Comparison of ENCODE assay signal across 12 cellular contexts in the genomic region with DNA sequence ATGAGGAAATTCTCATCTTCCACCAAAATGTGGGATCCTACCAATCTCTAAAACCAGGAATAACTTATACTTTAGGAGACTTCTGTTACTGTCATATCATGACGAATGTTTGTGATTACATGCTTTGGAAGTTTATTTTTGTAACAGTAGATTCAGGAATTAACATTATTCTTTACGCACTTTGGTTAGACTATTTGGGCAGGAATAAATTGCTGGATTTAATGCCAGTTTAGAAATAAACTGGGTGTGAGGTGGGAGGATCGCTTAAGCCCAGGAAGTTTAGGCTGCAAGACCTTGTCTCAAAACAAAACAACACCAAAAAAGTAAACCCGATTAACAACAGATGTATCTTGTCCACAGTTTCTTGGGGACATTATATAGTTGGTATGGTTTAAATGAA. TPM values are rescaled to one million over a fixed set of nuclear protein-coding genes. Genes with fewer than 3 reads are reported as not detected.
DNase-seq lines count a peak whose midpoint lies in the region; ATAC-seq and TF ChIP-seq lines count a peak whose summit lies in the region.
"Had no signal": no experiment of that assay in that cellular context is flagged by ENCODE, and none has a peak within 500 bp of the region (broad histone marks: within the 10 kb centered on the region; RNA-seq: fewer than 3 reads in every experiment).

No MANE protein-coding gene starts in this region.

- no peaks in the 10 kb centered on the region for H3K36me3 ChIP-seq in skeletal muscle tissue (ENCODE audit: control insufficient read depth in 3 of 3, insufficient read depth in 3 of 3, low read length in 3 of 3)

- peak; percentile 26 for DNase-seq in HCEC 1CT
- peak; percentile 15 for DNase-seq in astrocyte of the hippocampus (ENCODE audit: low read depth, low spot score)
- peak; percentile 35 for DNase-seq in fibroblast of villous mesenchyme (ENCODE audit: low read depth)
- no peak for DNase-seq in CD4-positive, alpha-beta T cell
- no peak for DNase-seq in AG08396 (ENCODE audit: low spot score)
- no peak for DNase-seq in Kasumi-1 (lab: John Stamatoyannopoulos, UW)
- DNase-seq: NCI-H187 treated with DMSO at 0.1 percent for 48 hours, T-helper 9 cell had no signal

- no peaks in the 10 kb centered on the region for H3K27me3 Mint-ChIP-seq in CD4-positive, alpha-beta T cell

- POLR2A ChIA-PET in CD4-positive, alpha-beta T cell (lab: Charles Lee): no interaction called here

- H3K9me3 ChIP-seq in skeletal muscle tissue (ENCODE audit: control insufficient read depth in 3 of 3, low read length in 3 of 3): no peaks in the 10 kb centered on the region
- H3K9me3 ChIP-seq in CD4-positive, alpha-beta T cell (ENCODE audit: control insufficient read depth, low read length): no peaks in the 10 kb centered on the region
- H3K9me3 ChIP-seq: BLaER1 treated with 17β-estradiol and CSF1 and Interleukin-3, amounts not matched to agents 10 nM and 100 nM; neutrophil had no signal

- H3K4me1 ChIP-seq in skeletal muscle tissue (ENCODE audit: control insufficient read depth in 3 of 3, insufficient read depth in 3 of 3, low read length in 3 of 3): peaks cover 29 to 45% (median 37%) of the 10 kb centered on the region in 3 donors

- no peaks in the 10 kb centered on the region for H3K9me3 Mint-ChIP-seq in CD4-positive, alpha-beta T cell

- no peak overlapping the region for H3K27ac Mint-ChIP-seq in CD4-positive, alpha-beta T cell

- peak overlapping the region; percentile 99 for H3K27ac ChIP-seq in skeletal muscle tissue (ENCODE audit: low read depth, low read length)
- H3K27ac ChIP-seq in CD4-positive, alpha-beta T cell (ENCODE audit: low read depth, low read length): no peak overlapping the region
- H3K27ac ChIP-seq: BLaER1 treated with 17β-estradiol and CSF1 and Interleukin-3, amounts not matched to agents 10 nM and 100 nM; neutrophil had no signal

- H3K4me3 ChIP-seq in fibroblast of villous mesenchyme (ENCODE audit: low read depth, low read length) (no peak overlapping the region), skeletal muscle tissue (ENCODE audit: low read length in 3 of 3) (no peak overlapping the region)
- H3K4me3 ChIP-seq: BLaER1 treated with 17β-estradiol and CSF1 and Interleukin-3, amounts not matched to agents 10 nM and 100 nM had no signal

- ATAC-seq in CD4-positive, alpha-beta T cell (ENCODE audit: poor library complexity): no peak
- no peak for ATAC-seq in GM21576 (IDR thresholded peaks at IDR 0.05; ENCODE audit: unreplicated experiment)

- peaks cover 82% of the 10 kb centered on the region for H3K36me3 Mint-ChIP-seq in CD4-positive, alpha-beta T cell (ENCODE audit: low read depth)

- H3K4me1 Mint-ChIP-seq in CD4-positive, alpha-beta T cell (ENCODE audit: low read depth): peaks cover 10% of the 10 kb centered on the region

- no peak for TF ChIP-seq CTCF in fibroblast of villous mesenchyme (IDR thresholded peaks at IDR 0.05; ENCODE audit: insufficient read depth, low read depth, low read length)
- TF ChIP-seq CTCF in CD4-positive, alpha-beta T cell (IDR thresholded peaks at IDR 0.05): no peak

- no peaks in the 10 kb centered on the region for H3K27me3 ChIP-seq in skeletal muscle tissue (ENCODE audit: control insufficient read depth in 3 of 3, insufficient read depth in 3 of 3, low read length in 3 of 3)
- H3K27me3 ChIP-seq in CD4-positive, alpha-beta T cell (ENCODE audit: control insufficient read depth, insufficient read depth, low read length): no peaks in the 10 kb centered on the region
- H3K27me3 ChIP-seq: BLaER1 treated with 17β-estradiol and CSF1 and Interleukin-3, amounts not matched to agents 10 nM and 100 nM; neutrophil had no signal

- H3K9ac ChIP-seq in skeletal muscle tissue (ENCODE audit: low read depth in 1 of 3, low read length in 3 of 3): peak overlapping the region in 2 of 3 donors; percentile 60 to 76
- H3K9ac ChIP-seq: BLaER1 treated with 17β-estradiol and CSF1 and Interleukin-3, amounts not matched to agents 10 nM and 100 nM had no signal

- CTCF ChIA-PET in CD4-positive, alpha-beta T cell (lab: Charles Lee): no interaction called here

- intact Hi-C loops in CD4-positive, alpha-beta T cell (cut with DNase I, micrococcal nuclease): no loop called here

- H3K4me3 Mint-ChIP-seq in CD4-positive, alpha-beta T cell: no peak overlapping the region

RNA-seq across cellular contexts. Expression of a gene that starts 52.1 kb away (rescaled TPM):
- total RNA-seq in fibroblast of villous mesenchyme: 10.0 and 16.8 TPM in 2 replicates
- 19.8 TPM for total RNA-seq in skeletal muscle tissue
- total RNA-seq in CD4-positive, alpha-beta T cell: 10 to 100 TPM; 12.2 to 15.8 TPM

RNA-seq across cellular contexts. Expression of a gene that starts 56.9 kb away (rescaled TPM):
- total RNA-seq in fibroblast of villous mesenchyme: 16.8 and 19.3 TPM in 2 replicates
- 24.5 TPM for total RNA-seq in skeletal muscle tissue
- total RNA-seq in CD4-positive, alpha-beta T cell: under 1 TPM in 1 of 2 experiments, not detected in 1; 0.25 TPM

Comparison
In these comparisons a context has a peak if more than half of its experiments do, and no peak if none do; other contexts are left out.
1. DNase-seq: peak in HCEC 1CT (single experiment), astrocyte of the hippocampus (single experiment) and fibroblast of villous mesenchyme (single experiment); none in CD4-positive, alpha-beta T cell (0 of 10), AG08396 (single experiment) and Kasumi-1 (0 of 2).
2. RNA of a gene that starts 56.9 kb away (total RNA-seq): 24.5 TPM in skeletal muscle tissue (single experiment) and 16.8 to 19.3 TPM in fibroblast of villous mesenchyme; 0.25 TPM in CD4-positive, alpha-beta T cell; every median in the first group is over 10 times any median in the second.